20 cellular contexts compared by ENCODE assay signal in genomic region chr2:177030391-177031000, GRCh38.
A peak's percentile ranks its signal among the peaks of the same experiment; 100 is the strongest.
DNase-seq lines count a peak whose midpoint lies in the region; ATAC-seq and TF ChIP-seq lines count a peak whose summit lies in the region.
"Had no signal": no experiment of that assay in that cellular context is flagged by ENCODE, and none has a peak within 500 bp of the region (broad histone marks: within the 10 kb centered on the region; RNA-seq: fewer than 3 reads in every experiment).

No MANE protein-coding gene starts in this region.

- H3K4me1 Mint-ChIP-seq in activated naive CD4-positive, alpha-beta T cell treated with anti-CD3 and anti-CD28 coated beads for 36 hours (ENCODE audit: low read depth), result no peaks in the 10 kb centered on the region
- H3K4me1 Mint-ChIP-seq: CD8-positive, alpha-beta memory T cell; IgD-negative memory B cell; stimulated activated effector memory CD8-positive, alpha-beta T cell treated with anti-CD3 and anti-CD28 coated beads, Interleukin-12 subunit alpha, Interleukin-12 subunit beta, amount 100 ng/mL, for 72 hours had no signal

- no peaks in the 10 kb centered on the region for H3K4me1 ChIP-seq in esophagus muscularis mucosa

- intact Hi-C loops in esophagus muscularis mucosa (cut with DNase I), result no loop called here
- intact Hi-C loops in activated naive CD4-positive, alpha-beta T cell treated with anti-CD3 and anti-CD28 coated beads for 36 hours (cut with micrococcal nuclease), result no loop called here

- H3K36me3 Mint-ChIP-seq in activated naive CD4-positive, alpha-beta T cell treated with anti-CD3 and anti-CD28 coated beads for 36 hours (ENCODE audit: low read depth), result no peaks in the 10 kb centered on the region
- H3K36me3 Mint-ChIP-seq: CD8-positive, alpha-beta memory T cell; stimulated activated effector memory CD8-positive, alpha-beta T cell treated with anti-CD3 and anti-CD28 coated beads, Interleukin-12 subunit alpha, Interleukin-12 subunit beta, amount 100 ng/mL, for 72 hours; WTC11 had no signal

- ATAC-seq in HG02763 (IDR thresholded peaks at IDR 0.05; ENCODE audit: unreplicated experiment), result no peak
- ATAC-seq: stimulated activated effector memory CD8-positive, alpha-beta T cell treated with anti-CD3 and anti-CD28 coated beads, Interleukin-12 subunit alpha, Interleukin-12 subunit beta, amount 100 ng/mL, for 72 hours had no signal

- H3K27me3 ChIP-seq in esophagus muscularis mucosa, result no peaks in the 10 kb centered on the region

- no peak for TF ChIP-seq EP300 in esophagus muscularis mucosa (IDR thresholded peaks at IDR 0.05)

- H3K27ac ChIP-seq in esophagus muscularis mucosa (replicated peaks in 1 of 4), result no peak overlapping the region
- H3K27ac ChIP-seq: RWPE1 had no signal

- peaks cover 10% of the 10 kb centered on the region for H3K27me3 Mint-ChIP-seq in activated naive CD4-positive, alpha-beta T cell treated with anti-CD3 and anti-CD28 coated beads for 36 hours (ENCODE audit: low read depth)

- H3K9me3 Mint-ChIP-seq in activated naive CD4-positive, alpha-beta T cell treated with anti-CD3 and anti-CD28 coated beads for 36 hours, result no peaks in the 10 kb centered on the region
- H3K9me3 Mint-ChIP-seq: activated T-helper 2 cell treated with anti-CD3 and anti-CD28 coated beads, Interferon-gamma antibody, Interleukin-2, Interleukin-4, amounts not matched to agents 10 μg/mL and 5 μg/mL and 100 μg/mL, durations not matched to agents 14 hours and 24 hours and 36 hours; CD8-positive, alpha-beta memory T cell; stimulated activated effector memory CD8-positive, alpha-beta T cell treated with anti-CD3 and anti-CD28 coated beads, Interleukin-12 subunit alpha, Interleukin-12 subunit beta, amount 100 ng/mL, for 72 hours; T-helper 1 cell treated with Interleukin-12 subunit alpha and Interleukin-12 subunit beta and Interleukin-4 antibody, amounts not matched to agents 30 μg/mL and 1 μg/mL, for 36 hours had no signal

- no peaks in the 10 kb centered on the region for H3K9me3 ChIP-seq in esophagus muscularis mucosa

- CTCF ChIA-PET in activated naive CD4-positive, alpha-beta T cell treated with anti-CD3 and anti-CD28 coated beads for 36 hours (lab: Charles Lee), result interaction anchor here (0.6 kb wide), 1 partner anchor 19 kb away, joined by 3 read pairs; no protein-coding TSS in a partner anchor

- TF ChIP-seq CTCF in esophagus muscularis mucosa (IDR thresholded peaks at IDR 0.05), result no peak

- no peak overlapping the region for H3K4me3 ChIP-seq in esophagus muscularis mucosa
- H3K4me3 ChIP-seq: smooth muscle cell had no signal

- TF ChIP-seq POLR2A in esophagus muscularis mucosa (IDR thresholded peaks at IDR 0.05; ENCODE audit: low read depth), result no peak

- H3K4me3 Mint-ChIP-seq in activated naive CD4-positive, alpha-beta T cell treated with anti-CD3 and anti-CD28 coated beads for 36 hours, result no peak overlapping the region
- H3K4me3 Mint-ChIP-seq: IgD-negative memory B cell; stimulated activated effector memory CD8-positive, alpha-beta T cell treated with anti-CD3 and anti-CD28 coated beads, Interleukin-12 subunit alpha, Interleukin-12 subunit beta, amount 100 ng/mL, for 72 hours; T-helper 1 cell treated with Interleukin-12 subunit alpha and Interleukin-12 subunit beta and Interleukin-4 antibody, amounts not matched to agents 30 μg/mL and 1 μg/mL, for 36 hours; WTC11 had no signal

- DNase-seq in NCI-H1417 (lab: John Stamatoyannopoulos, UW), result peak; percentile 0 to 57 (median 21)
- DNase-seq in NCI-H1417 treated with DMSO at 0.1 percent for 48 hours (lab: John Stamatoyannopoulos, UW), result no peak
- DNase-seq in NCI-H2227 treated with DMSO at 0.1 percent for 48 hours (lab: John Stamatoyannopoulos, UW), result peak; percentile 58
- DNase-seq in foreskin melanocyte, result peak; percentile 26
- peak; percentile 61 for DNase-seq in putamen (ENCODE audit: low spot score)
- DNase-seq in esophagus muscularis mucosa (ENCODE audit: extremely low spot score), result no peak
- no peak for DNase-seq in activated naive CD4-positive, alpha-beta T cell treated with anti-CD3 and anti-CD28 coated beads for 36 hours
- DNase-seq: aorta; CD8-positive, alpha-beta memory T cell; cortex of kidney; glutamatergic neuron; MV-4-11 had no signal

- H3K36me3 ChIP-seq in esophagus muscularis mucosa, result no peaks in the 10 kb centered on the region

- no peak overlapping the region for H3K27ac Mint-ChIP-seq in activated naive CD4-positive, alpha-beta T cell treated with anti-CD3 and anti-CD28 coated beads for 36 hours
- H3K27ac Mint-ChIP-seq: activated T-helper 2 cell treated with anti-CD3 and anti-CD28 coated beads, Interferon-gamma antibody, Interleukin-2, Interleukin-4, amounts not matched to agents 10 μg/mL and 5 μg/mL and 100 μg/mL, durations not matched to agents 14 hours and 24 hours and 36 hours; CD8-positive, alpha-beta memory T cell; IgD-negative memory B cell; stimulated activated effector memory CD8-positive, alpha-beta T cell treated with anti-CD3 and anti-CD28 coated beads, Interleukin-12 subunit alpha, Interleukin-12 subunit beta, amount 100 ng/mL, for 72 hours; T-helper 1 cell treated with Interleukin-12 subunit alpha and Interleukin-12 subunit beta and Interleukin-4 antibody, amounts not matched to agents 30 μg/mL and 1 μg/mL, for 36 hours; WTC11 had no signal

- WGBS in esophagus muscularis mucosa, result 86% methylated on average over 8 of the region's 8 CpGs

Comparison
In these comparisons a context has a peak if more than half of its experiments do, and no peak if none do; other contexts are left out.
1. DNase-seq: peak in NCI-H1417 (3 of 3), NCI-H2227 treated with DMSO at 0.1 percent for 48 hours (single experiment), foreskin melanocyte (single experiment) and putamen (single experiment); none in NCI-H1417 treated with DMSO at 0.1 percent for 48 hours (single experiment), esophagus muscularis mucosa (single experiment) and activated naive CD4-positive, alpha-beta T cell treated with anti-CD3 and anti-CD28 coated beads for 36 hours (single experiment).